1 cellular context compared by ENCODE assay signal in genomic region chr1:232600430-232601258, GRCh38.
TF ChIP-seq lines count a peak whose summit lies in the region.

No MANE protein-coding gene starts in this region.

TF ChIP-seq in HEK293, 187 proteins besides CTCF, POLR2A, EP300 and RAD21 (continued from another document and continues in another):
- peak; percentile 72 for TF ChIP-seq PRDM10 (tag by site-specific recombination; IDR thresholded peaks at IDR 0.05)
- no peak for TF ChIP-seq ZNF16 (tag by site-specific recombination; IDR thresholded peaks at IDR 0.05; ENCODE audit: low read depth)
- TF ChIP-seq HOXA7 (CRISPR knock-in tag; IDR thresholded peaks at IDR 0.05; ENCODE audit: borderline replicate concordance), result no peak
- peak; percentile 88 for TF ChIP-seq ZNF629 (tag by site-specific recombination; IDR thresholded peaks at IDR 0.05)
- TF ChIP-seq ZNF433 (tag by site-specific recombination; IDR thresholded peaks at IDR 0.05; ENCODE audit: low read depth), result no peak
- peak; percentile 51 for TF ChIP-seq ZNF335 (tag by site-specific recombination; conservative IDR thresholded peaks at IDR 0.05)
- TF ChIP-seq ZNF792 (tag by site-specific recombination; IDR thresholded peaks at IDR 0.05), result 0 out of 2 replicates have a peak, but pooled peaks have one; percentile 57
- TF ChIP-seq SP7 (tag by site-specific recombination; IDR thresholded peaks at IDR 0.05), result peak; percentile 94
- TF ChIP-seq ZNF362 (tag by site-specific recombination; IDR thresholded peaks at IDR 0.05), result peak; percentile 98
- 0 out of 2 replicates have a peak, but pooled peaks have one; percentile 60 for TF ChIP-seq KLF16 (tag by site-specific recombination; IDR thresholded peaks at IDR 0.05)
- no peak for TF ChIP-seq RBAK (tag by site-specific recombination; IDR thresholded peaks at IDR 0.05)
- TF ChIP-seq ZSCAN16 (tag by site-specific recombination; IDR thresholded peaks at IDR 0.05), result 0 out of 2 replicates have a peak, but pooled peaks have one; percentile 32
- peak; percentile 41; the same call in 1 of the 2 replicates for TF ChIP-seq ZNF610 (tag by site-specific recombination; IDR thresholded peaks at IDR 0.05; ENCODE audit: borderline replicate concordance)
- TF ChIP-seq, protein P1, sequence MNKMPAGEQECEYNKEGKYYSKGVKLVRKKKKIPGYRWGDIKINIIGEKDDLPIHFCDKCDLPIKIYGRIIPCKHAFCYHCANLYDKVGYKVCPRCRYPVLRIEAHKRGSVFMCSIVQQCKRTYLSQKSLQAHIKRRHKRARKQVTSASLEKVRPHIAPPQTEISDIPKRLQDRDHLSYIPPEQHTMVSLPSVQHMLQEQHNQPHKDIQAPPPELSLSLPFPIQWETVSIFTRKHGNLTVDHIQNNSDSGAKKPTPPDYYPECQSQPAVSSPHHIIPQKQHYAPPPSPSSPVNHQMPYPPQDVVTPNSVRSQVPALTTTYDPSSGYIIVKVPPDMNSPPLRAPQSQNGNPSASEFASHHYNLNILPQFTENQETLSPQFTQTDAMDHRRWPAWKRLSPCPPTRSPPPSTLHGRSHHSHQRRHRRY (tag by site-specific recombination; IDR thresholded peaks at IDR 0.05), result no peak
- TF ChIP-seq ZNF571 (tag by site-specific recombination; IDR thresholded peaks at IDR 0.05), result no peak
- no peak for TF ChIP-seq ZNF155 (tag by site-specific recombination; IDR thresholded peaks at IDR 0.05)
- TF ChIP-seq, protein P2, sequence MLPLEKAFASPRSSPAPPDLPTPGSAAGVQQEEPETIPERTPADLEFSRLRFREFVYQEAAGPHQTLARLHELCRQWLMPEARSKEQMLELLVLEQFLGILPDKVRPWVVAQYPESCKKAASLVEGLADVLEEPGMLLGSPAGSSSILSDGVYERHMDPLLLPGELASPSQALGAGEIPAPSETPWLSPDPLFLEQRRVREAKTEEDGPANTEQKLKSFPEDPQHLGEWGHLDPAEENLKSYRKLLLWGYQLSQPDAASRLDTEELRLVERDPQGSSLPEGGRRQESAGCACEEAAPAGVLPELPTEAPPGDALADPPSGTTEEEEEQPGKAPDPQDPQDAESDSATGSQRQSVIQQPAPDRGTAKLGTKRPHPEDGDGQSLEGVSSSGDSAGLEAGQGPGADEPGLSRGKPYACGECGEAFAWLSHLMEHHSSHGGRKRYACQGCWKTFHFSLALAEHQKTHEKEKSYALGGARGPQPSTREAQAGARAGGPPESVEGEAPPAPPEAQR (tag by site-specific recombination; IDR thresholded peaks at IDR 0.05), result no peak
- TF ChIP-seq ZNF777 (tag by site-specific recombination; IDR thresholded peaks at IDR 0.05; ENCODE audit: borderline replicate concordance), result no peak
- no peak for TF ChIP-seq ZNF544 (tag by site-specific recombination; IDR thresholded peaks at IDR 0.05)
- TF ChIP-seq ZBTB1 (tag by site-specific recombination; IDR thresholded peaks at IDR 0.05), result no peak
- TF ChIP-seq, protein P3, sequence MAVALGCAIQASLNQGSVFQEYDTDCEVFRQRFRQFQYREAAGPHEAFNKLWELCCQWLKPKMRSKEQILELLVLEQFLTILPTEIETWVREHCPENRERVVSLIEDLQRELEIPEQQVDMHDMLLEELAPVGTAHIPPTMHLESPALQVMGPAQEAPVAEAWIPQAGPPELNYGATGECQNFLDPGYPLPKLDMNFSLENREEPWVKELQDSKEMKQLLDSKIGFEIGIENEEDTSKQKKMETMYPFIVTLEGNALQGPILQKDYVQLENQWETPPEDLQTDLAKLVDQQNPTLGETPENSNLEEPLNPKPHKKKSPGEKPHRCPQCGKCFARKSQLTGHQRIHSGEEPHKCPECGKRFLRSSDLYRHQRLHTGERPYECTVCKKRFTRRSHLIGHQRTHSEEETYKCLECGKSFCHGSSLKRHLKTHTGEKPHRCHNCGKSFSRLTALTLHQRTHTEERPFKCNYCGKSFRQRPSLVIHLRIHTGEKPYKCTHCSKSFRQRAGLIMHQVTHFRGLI (tag by site-specific recombination; IDR thresholded peaks at IDR 0.05), result peak; percentile 25; the same call in 1 of the 2 replicates
- TF ChIP-seq ZBTB44 (tag by site-specific recombination; IDR thresholded peaks at IDR 0.05), result peak; percentile 69
- 0 out of 2 replicates have a peak, but pooled peaks have one; percentile 14 for TF ChIP-seq GLIS2 (tag by site-specific recombination; IDR thresholded peaks at IDR 0.05)
- TF ChIP-seq, protein P4, sequence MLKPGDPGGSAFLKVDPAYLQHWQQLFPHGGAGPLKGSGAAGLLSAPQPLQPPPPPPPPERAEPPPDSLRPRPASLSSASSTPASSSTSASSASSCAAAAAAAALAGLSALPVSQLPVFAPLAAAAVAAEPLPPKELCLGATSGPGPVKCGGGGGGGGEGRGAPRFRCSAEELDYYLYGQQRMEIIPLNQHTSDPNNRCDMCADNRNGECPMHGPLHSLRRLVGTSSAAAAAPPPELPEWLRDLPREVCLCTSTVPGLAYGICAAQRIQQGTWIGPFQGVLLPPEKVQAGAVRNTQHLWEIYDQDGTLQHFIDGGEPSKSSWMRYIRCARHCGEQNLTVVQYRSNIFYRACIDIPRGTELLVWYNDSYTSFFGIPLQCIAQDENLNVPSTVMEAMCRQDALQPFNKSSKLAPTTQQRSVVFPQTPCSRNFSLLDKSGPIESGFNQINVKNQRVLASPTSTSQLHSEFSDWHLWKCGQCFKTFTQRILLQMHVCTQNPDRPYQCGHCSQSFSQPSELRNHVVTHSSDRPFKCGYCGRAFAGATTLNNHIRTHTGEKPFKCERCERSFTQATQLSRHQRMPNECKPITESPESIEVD (tag by site-specific recombination; IDR thresholded peaks at IDR 0.05), result peak; percentile 99
- 0 out of 2 replicates have a peak, but pooled peaks have one; percentile 15 for TF ChIP-seq HIC1 (tag by site-specific recombination; IDR thresholded peaks at IDR 0.05)
- peak; percentile 29; the same call in 1 of the 2 replicates for TF ChIP-seq TSHZ1 (tag by site-specific recombination; IDR thresholded peaks at IDR 0.05; ENCODE audit: borderline replicate concordance)
- no peak for TF ChIP-seq ZNF19 (tag by site-specific recombination; IDR thresholded peaks at IDR 0.05; ENCODE audit: low read depth)
- TF ChIP-seq GFI1B (tag by site-specific recombination; IDR thresholded peaks at IDR 0.05), result peak; percentile 35; the same call in 1 of the 2 replicates
- TF ChIP-seq ZNF248 (tag by site-specific recombination; IDR thresholded peaks at IDR 0.05), result no peak
- peak; percentile 83 for TF ChIP-seq KLF8 (tag by site-specific recombination; IDR thresholded peaks at IDR 0.05)
- no peak for TF ChIP-seq ZNF2 (tag by site-specific recombination; IDR thresholded peaks at IDR 0.05)
- TF ChIP-seq, protein P5, sequence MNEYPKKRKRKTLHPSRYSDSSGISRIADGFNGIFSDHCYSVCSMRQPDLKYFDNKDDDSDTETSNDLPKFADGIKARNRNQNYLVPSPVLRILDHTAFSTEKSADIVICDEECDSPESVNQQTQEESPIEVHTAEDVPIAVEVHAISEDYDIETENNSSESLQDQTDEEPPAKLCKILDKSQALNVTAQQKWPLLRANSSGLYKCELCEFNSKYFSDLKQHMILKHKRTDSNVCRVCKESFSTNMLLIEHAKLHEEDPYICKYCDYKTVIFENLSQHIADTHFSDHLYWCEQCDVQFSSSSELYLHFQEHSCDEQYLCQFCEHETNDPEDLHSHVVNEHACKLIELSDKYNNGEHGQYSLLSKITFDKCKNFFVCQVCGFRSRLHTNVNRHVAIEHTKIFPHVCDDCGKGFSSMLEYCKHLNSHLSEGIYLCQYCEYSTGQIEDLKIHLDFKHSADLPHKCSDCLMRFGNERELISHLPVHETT (tag by site-specific recombination; IDR thresholded peaks at IDR 0.05), result no peak; the same call in 1 of the 2 replicates
- TF ChIP-seq ZNF670 (tag by site-specific recombination; IDR thresholded peaks at IDR 0.05; ENCODE audit: low read depth), result no peak
